In the genomic region with DNA sequence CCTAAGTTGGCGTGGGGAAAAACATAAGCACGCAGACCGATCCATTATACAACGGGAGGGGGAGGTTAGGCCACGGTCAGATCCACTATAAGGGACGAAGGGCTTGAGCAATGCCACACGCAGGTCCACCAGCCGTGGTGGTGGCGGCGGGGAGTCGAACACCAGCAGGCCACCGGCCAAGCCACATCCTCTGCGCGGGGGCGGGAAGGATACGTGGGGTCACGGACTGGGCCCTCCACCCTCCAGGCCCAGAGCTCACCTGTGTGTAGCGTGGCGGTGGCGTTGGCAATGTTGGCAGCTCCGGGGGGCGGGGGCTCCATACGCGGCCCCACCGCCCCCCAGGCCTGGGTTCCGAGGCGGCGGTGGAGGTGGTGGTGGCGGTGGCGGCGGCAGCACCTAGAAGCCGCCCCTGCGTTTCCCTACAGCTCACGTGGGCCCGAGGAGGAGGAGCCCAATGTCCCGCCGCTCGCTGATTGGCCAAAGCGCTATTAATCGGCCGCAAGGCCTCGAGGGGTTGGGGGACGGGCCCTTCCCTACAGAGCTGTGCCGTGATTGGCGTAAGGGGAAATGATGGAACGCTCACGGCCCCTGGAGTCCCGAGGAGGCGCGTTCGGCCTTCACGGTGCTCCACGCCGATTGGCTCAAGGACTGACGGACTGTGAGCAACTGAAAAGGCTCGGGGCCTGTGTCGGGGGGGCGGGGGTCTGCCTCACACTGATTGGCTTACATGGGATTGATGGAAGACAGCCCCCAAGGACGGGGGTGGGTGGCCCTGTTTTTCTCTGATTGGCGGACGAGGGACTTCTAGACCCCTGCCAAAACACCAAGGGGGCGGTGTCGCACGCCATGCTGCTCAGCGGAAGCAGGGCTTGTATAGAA, we compare ENCODE assay signal across 1 cellular context.
TF ChIP-seq lines count a peak whose summit lies in the region.

A gene with protein sequence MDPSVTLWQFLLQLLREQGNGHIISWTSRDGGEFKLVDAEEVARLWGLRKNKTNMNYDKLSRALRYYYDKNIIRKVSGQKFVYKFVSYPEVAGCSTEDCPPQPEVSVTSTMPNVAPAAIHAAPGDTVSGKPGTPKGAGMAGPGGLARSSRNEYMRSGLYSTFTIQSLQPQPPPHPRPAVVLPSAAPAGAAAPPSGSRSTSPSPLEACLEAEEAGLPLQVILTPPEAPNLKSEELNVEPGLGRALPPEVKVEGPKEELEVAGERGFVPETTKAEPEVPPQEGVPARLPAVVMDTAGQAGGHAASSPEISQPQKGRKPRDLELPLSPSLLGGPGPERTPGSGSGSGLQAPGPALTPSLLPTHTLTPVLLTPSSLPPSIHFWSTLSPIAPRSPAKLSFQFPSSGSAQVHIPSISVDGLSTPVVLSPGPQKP (minus strand): TSS at position 400 of the 879 bp plus-strand sequence. CDS start 9,122 bp downstream, outside the sequence.

TF ChIP-seq in K562, 482 proteins besides CTCF, POLR2A, EP300 and RAD21 (continued from another document and continues in another):
- TF ChIP-seq, protein P1, sequence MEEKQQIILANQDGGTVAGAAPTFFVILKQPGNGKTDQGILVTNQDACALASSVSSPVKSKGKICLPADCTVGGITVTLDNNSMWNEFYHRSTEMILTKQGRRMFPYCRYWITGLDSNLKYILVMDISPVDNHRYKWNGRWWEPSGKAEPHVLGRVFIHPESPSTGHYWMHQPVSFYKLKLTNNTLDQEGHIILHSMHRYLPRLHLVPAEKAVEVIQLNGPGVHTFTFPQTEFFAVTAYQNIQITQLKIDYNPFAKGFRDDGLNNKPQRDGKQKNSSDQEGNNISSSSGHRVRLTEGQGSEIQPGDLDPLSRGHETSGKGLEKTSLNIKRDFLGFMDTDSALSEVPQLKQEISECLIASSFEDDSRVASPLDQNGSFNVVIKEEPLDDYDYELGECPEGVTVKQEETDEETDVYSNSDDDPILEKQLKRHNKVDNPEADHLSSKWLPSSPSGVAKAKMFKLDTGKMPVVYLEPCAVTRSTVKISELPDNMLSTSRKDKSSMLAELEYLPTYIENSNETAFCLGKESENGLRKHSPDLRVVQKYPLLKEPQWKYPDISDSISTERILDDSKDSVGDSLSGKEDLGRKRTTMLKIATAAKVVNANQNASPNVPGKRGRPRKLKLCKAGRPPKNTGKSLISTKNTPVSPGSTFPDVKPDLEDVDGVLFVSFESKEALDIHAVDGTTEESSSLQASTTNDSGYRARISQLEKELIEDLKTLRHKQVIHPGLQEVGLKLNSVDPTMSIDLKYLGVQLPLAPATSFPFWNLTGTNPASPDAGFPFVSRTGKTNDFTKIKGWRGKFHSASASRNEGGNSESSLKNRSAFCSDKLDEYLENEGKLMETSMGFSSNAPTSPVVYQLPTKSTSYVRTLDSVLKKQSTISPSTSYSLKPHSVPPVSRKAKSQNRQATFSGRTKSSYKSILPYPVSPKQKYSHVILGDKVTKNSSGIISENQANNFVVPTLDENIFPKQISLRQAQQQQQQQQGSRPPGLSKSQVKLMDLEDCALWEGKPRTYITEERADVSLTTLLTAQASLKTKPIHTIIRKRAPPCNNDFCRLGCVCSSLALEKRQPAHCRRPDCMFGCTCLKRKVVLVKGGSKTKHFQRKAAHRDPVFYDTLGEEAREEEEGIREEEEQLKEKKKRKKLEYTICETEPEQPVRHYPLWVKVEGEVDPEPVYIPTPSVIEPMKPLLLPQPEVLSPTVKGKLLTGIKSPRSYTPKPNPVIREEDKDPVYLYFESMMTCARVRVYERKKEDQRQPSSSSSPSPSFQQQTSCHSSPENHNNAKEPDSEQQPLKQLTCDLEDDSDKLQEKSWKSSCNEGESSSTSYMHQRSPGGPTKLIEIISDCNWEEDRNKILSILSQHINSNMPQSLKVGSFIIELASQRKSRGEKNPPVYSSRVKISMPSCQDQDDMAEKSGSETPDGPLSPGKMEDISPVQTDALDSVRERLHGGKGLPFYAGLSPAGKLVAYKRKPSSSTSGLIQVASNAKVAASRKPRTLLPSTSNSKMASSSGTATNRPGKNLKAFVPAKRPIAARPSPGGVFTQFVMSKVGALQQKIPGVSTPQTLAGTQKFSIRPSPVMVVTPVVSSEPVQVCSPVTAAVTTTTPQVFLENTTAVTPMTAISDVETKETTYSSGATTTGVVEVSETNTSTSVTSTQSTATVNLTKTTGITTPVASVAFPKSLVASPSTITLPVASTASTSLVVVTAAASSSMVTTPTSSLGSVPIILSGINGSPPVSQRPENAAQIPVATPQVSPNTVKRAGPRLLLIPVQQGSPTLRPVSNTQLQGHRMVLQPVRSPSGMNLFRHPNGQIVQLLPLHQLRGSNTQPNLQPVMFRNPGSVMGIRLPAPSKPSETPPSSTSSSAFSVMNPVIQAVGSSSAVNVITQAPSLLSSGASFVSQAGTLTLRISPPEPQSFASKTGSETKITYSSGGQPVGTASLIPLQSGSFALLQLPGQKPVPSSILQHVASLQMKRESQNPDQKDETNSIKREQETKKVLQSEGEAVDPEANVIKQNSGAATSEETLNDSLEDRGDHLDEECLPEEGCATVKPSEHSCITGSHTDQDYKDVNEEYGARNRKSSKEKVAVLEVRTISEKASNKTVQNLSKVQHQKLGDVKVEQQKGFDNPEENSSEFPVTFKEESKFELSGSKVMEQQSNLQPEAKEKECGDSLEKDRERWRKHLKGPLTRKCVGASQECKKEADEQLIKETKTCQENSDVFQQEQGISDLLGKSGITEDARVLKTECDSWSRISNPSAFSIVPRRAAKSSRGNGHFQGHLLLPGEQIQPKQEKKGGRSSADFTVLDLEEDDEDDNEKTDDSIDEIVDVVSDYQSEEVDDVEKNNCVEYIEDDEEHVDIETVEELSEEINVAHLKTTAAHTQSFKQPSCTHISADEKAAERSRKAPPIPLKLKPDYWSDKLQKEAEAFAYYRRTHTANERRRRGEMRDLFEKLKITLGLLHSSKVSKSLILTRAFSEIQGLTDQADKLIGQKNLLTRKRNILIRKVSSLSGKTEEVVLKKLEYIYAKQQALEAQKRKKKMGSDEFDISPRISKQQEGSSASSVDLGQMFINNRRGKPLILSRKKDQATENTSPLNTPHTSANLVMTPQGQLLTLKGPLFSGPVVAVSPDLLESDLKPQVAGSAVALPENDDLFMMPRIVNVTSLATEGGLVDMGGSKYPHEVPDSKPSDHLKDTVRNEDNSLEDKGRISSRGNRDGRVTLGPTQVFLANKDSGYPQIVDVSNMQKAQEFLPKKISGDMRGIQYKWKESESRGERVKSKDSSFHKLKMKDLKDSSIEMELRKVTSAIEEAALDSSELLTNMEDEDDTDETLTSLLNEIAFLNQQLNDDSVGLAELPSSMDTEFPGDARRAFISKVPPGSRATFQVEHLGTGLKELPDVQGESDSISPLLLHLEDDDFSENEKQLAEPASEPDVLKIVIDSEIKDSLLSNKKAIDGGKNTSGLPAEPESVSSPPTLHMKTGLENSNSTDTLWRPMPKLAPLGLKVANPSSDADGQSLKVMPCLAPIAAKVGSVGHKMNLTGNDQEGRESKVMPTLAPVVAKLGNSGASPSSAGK (IDR thresholded peaks at IDR 0.05) = 0 out of 2 replicates have a peak, but pooled peaks have one; percentile 51
- TF ChIP-seq YY1 (IDR thresholded peaks at IDR 0.05; ENCODE audit: borderline replicate concordance in 1 of 3, control insufficient read depth in 1 of 3, extremely low read depth in 1 of 3, insufficient read depth in 3 of 3, insufficient read length in 1 of 3, insufficient replicate concordance in 2 of 3, low read depth in 1 of 3, low read length in 2 of 3) = peak in 1 of 3 experiments; percentile 52
- TF ChIP-seq, protein P2, sequence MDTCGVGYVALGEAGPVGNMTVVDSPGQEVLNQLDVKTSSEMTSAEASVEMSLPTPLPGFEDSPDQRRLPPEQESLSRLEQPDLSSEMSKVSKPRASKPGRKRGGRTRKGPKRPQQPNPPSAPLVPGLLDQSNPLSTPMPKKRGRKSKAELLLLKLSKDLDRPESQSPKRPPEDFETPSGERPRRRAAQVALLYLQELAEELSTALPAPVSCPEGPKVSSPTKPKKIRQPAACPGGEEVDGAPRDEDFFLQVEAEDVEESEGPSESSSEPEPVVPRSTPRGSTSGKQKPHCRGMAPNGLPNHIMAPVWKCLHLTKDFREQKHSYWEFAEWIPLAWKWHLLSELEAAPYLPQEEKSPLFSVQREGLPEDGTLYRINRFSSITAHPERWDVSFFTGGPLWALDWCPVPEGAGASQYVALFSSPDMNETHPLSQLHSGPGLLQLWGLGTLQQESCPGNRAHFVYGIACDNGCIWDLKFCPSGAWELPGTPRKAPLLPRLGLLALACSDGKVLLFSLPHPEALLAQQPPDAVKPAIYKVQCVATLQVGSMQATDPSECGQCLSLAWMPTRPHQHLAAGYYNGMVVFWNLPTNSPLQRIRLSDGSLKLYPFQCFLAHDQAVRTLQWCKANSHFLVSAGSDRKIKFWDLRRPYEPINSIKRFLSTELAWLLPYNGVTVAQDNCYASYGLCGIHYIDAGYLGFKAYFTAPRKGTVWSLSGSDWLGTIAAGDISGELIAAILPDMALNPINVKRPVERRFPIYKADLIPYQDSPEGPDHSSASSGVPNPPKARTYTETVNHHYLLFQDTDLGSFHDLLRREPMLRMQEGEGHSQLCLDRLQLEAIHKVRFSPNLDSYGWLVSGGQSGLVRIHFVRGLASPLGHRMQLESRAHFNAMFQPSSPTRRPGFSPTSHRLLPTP (IDR thresholded peaks at IDR 0.05; ENCODE audit: borderline replicate concordance, extremely low read depth, insufficient read length) = no peak
- no peak for TF ChIP-seq ZNF232 (CRISPR knock-in tag; IDR thresholded peaks at IDR 0.05)
- peak; percentile 61 for TF ChIP-seq HMGN3 (IDR thresholded peaks at IDR 0.05; ENCODE audit: borderline replicate concordance, extremely low read depth, insufficient read length, low read depth, low read length)
- TF ChIP-seq SRF (CRISPR knock-in tag; IDR thresholded peaks at IDR 0.05) = peak in 1 of 2 experiments; percentile 54; a peak in 1 of 4 replicates
- no peak for TF ChIP-seq MTA1 (IDR thresholded peaks at IDR 0.05; ENCODE audit: borderline replicate concordance)
- TF ChIP-seq HDAC6 (IDR thresholded peaks at IDR 0.05; ENCODE audit: low read depth, low read length) = no peak
- TF ChIP-seq, protein P3, sequence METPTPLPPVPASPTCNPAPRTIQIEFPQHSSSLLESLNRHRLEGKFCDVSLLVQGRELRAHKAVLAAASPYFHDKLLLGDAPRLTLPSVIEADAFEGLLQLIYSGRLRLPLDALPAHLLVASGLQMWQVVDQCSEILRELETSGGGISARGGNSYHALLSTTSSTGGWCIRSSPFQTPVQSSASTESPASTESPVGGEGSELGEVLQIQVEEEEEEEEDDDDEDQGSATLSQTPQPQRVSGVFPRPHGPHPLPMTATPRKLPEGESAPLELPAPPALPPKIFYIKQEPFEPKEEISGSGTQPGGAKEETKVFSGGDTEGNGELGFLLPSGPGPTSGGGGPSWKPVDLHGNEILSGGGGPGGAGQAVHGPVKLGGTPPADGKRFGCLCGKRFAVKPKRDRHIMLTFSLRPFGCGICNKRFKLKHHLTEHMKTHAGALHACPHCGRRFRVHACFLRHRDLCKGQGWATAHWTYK (CRISPR knock-in tag; IDR thresholded peaks at IDR 0.05) = peak; percentile 99
- TF ChIP-seq PTTG1 (tag; IDR thresholded peaks at IDR 0.05; ENCODE audit: low read depth) = no peak
- TF ChIP-seq POLR2AphosphoS2 (IDR thresholded peaks at IDR 0.05; ENCODE audit: low read length) = peak; percentile 70; the same call in 1 of the 2 replicates
- TF ChIP-seq, protein P4, sequence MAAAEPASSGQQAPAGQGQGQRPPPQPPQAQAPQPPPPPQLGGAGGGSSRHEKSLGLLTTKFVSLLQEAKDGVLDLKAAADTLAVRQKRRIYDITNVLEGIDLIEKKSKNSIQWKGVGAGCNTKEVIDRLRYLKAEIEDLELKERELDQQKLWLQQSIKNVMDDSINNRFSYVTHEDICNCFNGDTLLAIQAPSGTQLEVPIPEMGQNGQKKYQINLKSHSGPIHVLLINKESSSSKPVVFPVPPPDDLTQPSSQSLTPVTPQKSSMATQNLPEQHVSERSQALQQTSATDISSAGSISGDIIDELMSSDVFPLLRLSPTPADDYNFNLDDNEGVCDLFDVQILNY (CRISPR knock-in tag; IDR thresholded peaks at IDR 0.05) = no peak
- TF ChIP-seq ZNF143 (CRISPR knock-in tag; IDR thresholded peaks at IDR 0.05) = no peak
- TF ChIP-seq, protein P5, sequence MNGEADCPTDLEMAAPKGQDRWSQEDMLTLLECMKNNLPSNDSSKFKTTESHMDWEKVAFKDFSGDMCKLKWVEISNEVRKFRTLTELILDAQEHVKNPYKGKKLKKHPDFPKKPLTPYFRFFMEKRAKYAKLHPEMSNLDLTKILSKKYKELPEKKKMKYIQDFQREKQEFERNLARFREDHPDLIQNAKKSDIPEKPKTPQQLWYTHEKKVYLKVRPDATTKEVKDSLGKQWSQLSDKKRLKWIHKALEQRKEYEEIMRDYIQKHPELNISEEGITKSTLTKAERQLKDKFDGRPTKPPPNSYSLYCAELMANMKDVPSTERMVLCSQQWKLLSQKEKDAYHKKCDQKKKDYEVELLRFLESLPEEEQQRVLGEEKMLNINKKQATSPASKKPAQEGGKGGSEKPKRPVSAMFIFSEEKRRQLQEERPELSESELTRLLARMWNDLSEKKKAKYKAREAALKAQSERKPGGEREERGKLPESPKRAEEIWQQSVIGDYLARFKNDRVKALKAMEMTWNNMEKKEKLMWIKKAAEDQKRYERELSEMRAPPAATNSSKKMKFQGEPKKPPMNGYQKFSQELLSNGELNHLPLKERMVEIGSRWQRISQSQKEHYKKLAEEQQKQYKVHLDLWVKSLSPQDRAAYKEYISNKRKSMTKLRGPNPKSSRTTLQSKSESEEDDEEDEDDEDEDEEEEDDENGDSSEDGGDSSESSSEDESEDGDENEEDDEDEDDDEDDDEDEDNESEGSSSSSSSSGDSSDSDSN (IDR thresholded peaks at IDR 0.05; ENCODE audit: borderline replicate concordance in 1 of 2, low read depth in 2 of 2, low read length in 2 of 2) = peak in 1 of 2 experiments; percentile 39; a peak in 1 of 4 replicates
- no peak for TF ChIP-seq MECOM (CRISPR knock-in tag; IDR thresholded peaks at IDR 0.05)
- peak; percentile 81 for TF ChIP-seq HNRNPLL (IDR thresholded peaks at IDR 0.05; ENCODE audit: low read depth, low read length, poor library complexity, severe bottlenecking)
- TF ChIP-seq NR3C1 (CRISPR knock-in tag; IDR thresholded peaks at IDR 0.05) = no peak
- no peak for TF ChIP-seq BRCA1 (IDR thresholded peaks at IDR 0.05)
- TF ChIP-seq BRCA1 (CRISPR knock-in tag; IDR thresholded peaks at IDR 0.05) = no peak
- peak; percentile 79 for TF ChIP-seq NFYB (IDR thresholded peaks at IDR 0.05; ENCODE audit: extremely low read depth, insufficient read length)
- TF ChIP-seq MAFK (IDR thresholded peaks at IDR 0.05; ENCODE audit: low read length) = no peak
- TF ChIP-seq, protein P6, sequence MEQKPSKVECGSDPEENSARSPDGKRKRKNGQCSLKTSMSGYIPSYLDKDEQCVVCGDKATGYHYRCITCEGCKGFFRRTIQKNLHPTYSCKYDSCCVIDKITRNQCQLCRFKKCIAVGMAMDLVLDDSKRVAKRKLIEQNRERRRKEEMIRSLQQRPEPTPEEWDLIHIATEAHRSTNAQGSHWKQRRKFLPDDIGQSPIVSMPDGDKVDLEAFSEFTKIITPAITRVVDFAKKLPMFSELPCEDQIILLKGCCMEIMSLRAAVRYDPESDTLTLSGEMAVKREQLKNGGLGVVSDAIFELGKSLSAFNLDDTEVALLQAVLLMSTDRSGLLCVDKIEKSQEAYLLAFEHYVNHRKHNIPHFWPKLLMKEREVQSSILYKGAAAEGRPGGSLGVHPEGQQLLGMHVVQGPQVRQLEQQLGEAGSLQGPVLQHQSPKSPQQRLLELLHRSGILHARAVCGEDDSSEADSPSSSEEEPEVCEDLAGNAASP (IDR thresholded peaks at IDR 0.05) = no peak
- TF ChIP-seq, protein P7, sequence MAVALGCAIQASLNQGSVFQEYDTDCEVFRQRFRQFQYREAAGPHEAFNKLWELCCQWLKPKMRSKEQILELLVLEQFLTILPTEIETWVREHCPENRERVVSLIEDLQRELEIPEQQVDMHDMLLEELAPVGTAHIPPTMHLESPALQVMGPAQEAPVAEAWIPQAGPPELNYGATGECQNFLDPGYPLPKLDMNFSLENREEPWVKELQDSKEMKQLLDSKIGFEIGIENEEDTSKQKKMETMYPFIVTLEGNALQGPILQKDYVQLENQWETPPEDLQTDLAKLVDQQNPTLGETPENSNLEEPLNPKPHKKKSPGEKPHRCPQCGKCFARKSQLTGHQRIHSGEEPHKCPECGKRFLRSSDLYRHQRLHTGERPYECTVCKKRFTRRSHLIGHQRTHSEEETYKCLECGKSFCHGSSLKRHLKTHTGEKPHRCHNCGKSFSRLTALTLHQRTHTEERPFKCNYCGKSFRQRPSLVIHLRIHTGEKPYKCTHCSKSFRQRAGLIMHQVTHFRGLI (CRISPR knock-in tag; IDR thresholded peaks at IDR 0.05) = no peak
- peak in 1 of 2 experiments; percentile 86; a peak in 2 of 4 replicates for TF ChIP-seq HDAC1 (IDR thresholded peaks at IDR 0.05)
